ENCODE assay signal across 13 cellular contexts in the genomic region with DNA sequence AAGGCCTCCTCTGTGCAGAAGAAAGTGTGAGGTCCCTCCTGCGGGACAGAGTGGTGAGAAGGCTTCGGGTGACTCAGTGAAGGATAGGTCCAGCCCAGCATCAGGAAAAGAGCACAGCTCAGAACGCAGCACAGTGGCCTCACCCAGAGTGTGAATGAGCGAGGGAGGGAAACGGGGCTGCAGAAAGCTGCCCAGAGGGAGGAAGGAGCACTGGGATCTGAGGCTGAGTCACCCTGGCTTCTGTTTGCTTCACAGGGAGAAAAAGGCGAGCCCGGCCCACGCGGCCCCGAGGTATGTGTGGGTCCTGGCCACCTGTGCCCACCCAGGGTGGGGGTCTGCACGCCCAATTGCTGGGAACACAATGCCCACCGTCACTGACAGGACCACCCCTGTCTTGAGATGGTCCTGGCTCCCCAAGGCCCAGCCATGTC. TPM values are rescaled to one million over a fixed set of nuclear protein-coding genes. Genes with fewer than 3 reads are reported as not detected.
DNase-seq lines count a peak whose midpoint lies in the region; ATAC-seq, FAIRE-seq and TF ChIP-seq lines count a peak whose summit lies in the region.
"Had no signal": no experiment of that assay in that cellular context is flagged by ENCODE, and none has a peak within 500 bp of the region (broad histone marks: within the 10 kb centered on the region; RNA-seq: fewer than 3 reads in every experiment).

No MANE protein-coding gene starts in this region.

- peak overlapping the region in 1 of 2 experiments; percentile 31 for H3K14ac ChIP-seq in mesenchymal stem cell (ENCODE audit: low read length in 2 of 2)

- peaks cover 53% of the 10 kb centered on the region for H3K79me1 ChIP-seq in mesenchymal stem cell (replicated peaks; ENCODE audit: low read length, poor library complexity, severe bottlenecking)

- H3K9ac ChIP-seq in mammary epithelial cell (ENCODE audit: insufficient read depth, low read length) (no peak overlapping the region), mesenchymal stem cell (ENCODE audit: low read length) (peak overlapping the region; percentile 2)
- H3K9ac ChIP-seq: SK-N-SH had no signal

- H3K4me3 ChIP-seq in ACC112 (ENCODE audit: low read depth, low read length) (no peak overlapping the region), mammary epithelial cell (replicated peaks in 1 of 3; ENCODE audit: insufficient read depth in 1 of 3, low read depth in 2 of 3, low read length in 3 of 3) (no peak overlapping the region), mesenchymal stem cell (ENCODE audit: insufficient read depth in 1 of 2, low read depth in 1 of 2, low read length in 2 of 2) (no peak overlapping the region), HAP-1 (no peak overlapping the region)
- H3K4me3 ChIP-seq: cardiac muscle cell had no signal

- H3K27ac ChIP-seq in ACC112 (ENCODE audit: low read depth, low read length) (peak overlapping the region; percentile 85), mammary epithelial cell (ENCODE audit: insufficient read depth, low read depth, low read length) (no peak overlapping the region), mesenchymal stem cell (ENCODE audit: low read length, poor library complexity, severe bottlenecking) (peak overlapping the region; percentile 39)
- H3K27ac ChIP-seq: cardiac muscle cell had no signal

- no peak overlapping the region for H3K27ac Mint-ChIP-seq in activated T-helper 17 cell treated with anti-CD3 and anti-CD28 coated beads, Interleukin-2, amount 50 U/mL, for 72 hours
- H3K27ac Mint-ChIP-seq: IgD-negative memory B cell had no signal

- no peak overlapping the region for H3K4me2 ChIP-seq in mammary epithelial cell (ENCODE audit: insufficient read depth, low read depth, low read length)
- H3K4me2 ChIP-seq in mesenchymal stem cell (ENCODE audit: low read length, poor library complexity, severe bottlenecking) = no peak overlapping the region
- H3K4me2 ChIP-seq: SK-N-SH had no signal

- H3K23ac ChIP-seq in mesenchymal stem cell (ENCODE audit: low read length in 2 of 2) = no peak overlapping the region

- no peak for TF ChIP-seq CTCF in mammary epithelial cell (conservative IDR thresholded peaks at IDR 0.05 in 1 of 2, IDR thresholded peaks at IDR 0.05 in 1 of 2; ENCODE audit: extremely low read depth in 1 of 2, insufficient read depth in 1 of 2, low read depth in 1 of 2, low read length in 2 of 2)

- H2BK120ac ChIP-seq in mesenchymal stem cell (ENCODE audit: low read depth, low read length) = no peak overlapping the region

- no peaks in the 10 kb centered on the region for H3K27me3 Mint-ChIP-seq in activated T-helper 17 cell treated with anti-CD3 and anti-CD28 coated beads, Interleukin-2, amount 50 U/mL, for 72 hours
- H3K27me3 Mint-ChIP-seq: IgD-negative memory B cell had no signal

- no peak overlapping the region for H3K4ac ChIP-seq in mesenchymal stem cell (ENCODE audit: low read depth in 1 of 2, low read length in 2 of 2)

- H3K79me2 ChIP-seq in ACC112 (ENCODE audit: control insufficient read depth, insufficient read depth, low read length, unreplicated experiment) (peaks cover 16% of the 10 kb centered on the region), mammary epithelial cell (ENCODE audit: insufficient read depth, low read length) (no peaks in the 10 kb centered on the region)

- H4K8ac ChIP-seq in mesenchymal stem cell (ENCODE audit: low read length) = peak overlapping the region; percentile 46

- no peak overlapping the region for H2AK5ac ChIP-seq in mesenchymal stem cell (ENCODE audit: low read length, severe bottlenecking)

- H2BK5ac ChIP-seq in mesenchymal stem cell (ENCODE audit: low read depth, low read length, poor library complexity, severe bottlenecking) = no peak overlapping the region

- 92% methylated on average over 7 of the region's 12 CpGs for WGBS in mammary epithelial cell (ENCODE audit: low coverage, missing lambda C conversion rate)
- WGBS in mesenchymal stem cell = 76% methylated on average over 12 of the region's 12 CpGs

- BruUV-seq in mammary epithelial cell (replicated peaks; lab: Mats Ljungman, UMichigan) = no TSS peak

- H3K4me3 Mint-ChIP-seq in activated T-helper 17 cell treated with anti-CD3 and anti-CD28 coated beads, Interleukin-2, amount 50 U/mL, for 72 hours = no peak overlapping the region
- H3K4me3 Mint-ChIP-seq: IgD-negative memory B cell had no signal

- H2AFZ ChIP-seq in ACC112 (ENCODE audit: low read length, unreplicated experiment) (no peak overlapping the region), mammary epithelial cell (ENCODE audit: low read depth, low read length) (no peak overlapping the region), mesenchymal stem cell (ENCODE audit: low read depth, low read length) (no peak overlapping the region)

- no peak for ATAC-seq in GM21576 (IDR thresholded peaks at IDR 0.05; ENCODE audit: unreplicated experiment)
- no peak for ATAC-seq in activated T-helper 17 cell treated with anti-CD3 and anti-CD28 coated beads, Interleukin-2, amount 50 U/mL, for 72 hours (replicated peaks)

- no peaks in the 10 kb centered on the region for H4K20me1 ChIP-seq in mammary epithelial cell (ENCODE audit: insufficient read depth, low read length)

- no peaks in the 10 kb centered on the region for H3K9me3 Mint-ChIP-seq in activated T-helper 17 cell treated with anti-CD3 and anti-CD28 coated beads, Interleukin-2, amount 50 U/mL, for 72 hours

- peaks cover 13% of the 10 kb centered on the region for H3K9me3 ChIP-seq in mammary epithelial cell (replicated peaks; ENCODE audit: insufficient read depth, low read length)
- H3K9me3 ChIP-seq in mesenchymal stem cell (ENCODE audit: control insufficient read depth, low read length) = no peaks in the 10 kb centered on the region
- H3K9me3 ChIP-seq in HAP-1 = no peaks in the 10 kb centered on the region
- H3K9me3 ChIP-seq: SK-N-SH had no signal

- H3K18ac ChIP-seq in mesenchymal stem cell (ENCODE audit: low read depth in 1 of 2, low read length in 2 of 2) = peak overlapping the region in 1 of 2 experiments; percentile 28

- intact Hi-C loops in mammary epithelial cell (cut with micrococcal nuclease) = no loop called here

- no peaks in the 10 kb centered on the region for H3K4me1 Mint-ChIP-seq in activated T-helper 17 cell treated with anti-CD3 and anti-CD28 coated beads, Interleukin-2, amount 50 U/mL, for 72 hours
- H3K4me1 Mint-ChIP-seq: IgD-negative memory B cell had no signal

- dilution Hi-C loops in mammary epithelial cell (cut with HindIII; ENCODE audit: low sequenced_read_pairs) = no loop called here

- H3K36me3 Mint-ChIP-seq in activated T-helper 17 cell treated with anti-CD3 and anti-CD28 coated beads, Interleukin-2, amount 50 U/mL, for 72 hours (ENCODE audit: low read depth) = no peaks in the 10 kb centered on the region
- H3K36me3 Mint-ChIP-seq: IgD-negative memory B cell had no signal

- H2BK15ac ChIP-seq in mesenchymal stem cell (ENCODE audit: low read depth, poor library complexity, severe bottlenecking) = no peak overlapping the region

- no peaks in the 10 kb centered on the region for H3K27me3 ChIP-seq in ACC112 (ENCODE audit: insufficient read depth, low read length)
- no peaks in the 10 kb centered on the region for H3K27me3 ChIP-seq in mammary epithelial cell (ENCODE audit: insufficient read depth, low read length)
- H3K27me3 ChIP-seq in mesenchymal stem cell (ENCODE audit: control insufficient read depth in 1 of 2, insufficient read depth in 1 of 2, low read length in 2 of 2) = no peaks in the 10 kb centered on the region
- no peaks in the 10 kb centered on the region for H3K27me3 ChIP-seq in HAP-1 (ENCODE audit: low read depth)
- H3K27me3 ChIP-seq: cardiac muscle cell had no signal

- TF ChIP-seq POLR2A in H54 (IDR thresholded peaks at IDR 0.05; ENCODE audit: low read depth, low read length) = no peak

- CTCF ChIA-PET in mammary epithelial cell (lab: Charles Lee; ENCODE audit: low non-redundant PET) = no interaction called here

- H3K4me1 ChIP-seq in ACC112 (ENCODE audit: control insufficient read depth, insufficient read depth, low read length, unreplicated experiment) = peaks cover 22% of the 10 kb centered on the region
- peaks cover 2% of the 10 kb centered on the region for H3K4me1 ChIP-seq in mammary epithelial cell (ENCODE audit: insufficient read depth, low read length)
- peaks cover 14% of the 10 kb centered on the region for H3K4me1 ChIP-seq in mesenchymal stem cell (ENCODE audit: control insufficient read depth, insufficient read depth, low read depth, low read length)
- H3K4me1 ChIP-seq in HAP-1 = no peaks in the 10 kb centered on the region

- DNase-seq in H54 (ENCODE audit: insufficient read length, low spot score) (peak; percentile 93), mammary epithelial cell (peak; percentile 46), mesenchymal stem cell (peak; percentile 33), NCI-H1694 (lab: John Stamatoyannopoulos, UW) (no peak), HAP-1 (ENCODE audit: low spot score in 2 of 2) (no peak)
- DNase-seq: activated CD4-positive, alpha-beta T cell treated with anti-CD3 and anti-CD28 coated beads, Interleukin-2, amount 50 U/mL, for 48 hours; NCI-H446 had no signal

- in situ Hi-C loops in mammary epithelial cell (cut with MboI; ENCODE audit: low sequenced_read_pairs in 2 of 2) (loop anchor here in 1 of 2 donors (25.0 kb wide), 1 partner anchor 160 kb away; no protein-coding TSS in a partner anchor), HAP-1 (cut with MboI; ENCODE audit: low sequenced_read_pairs) (no loop called here)

- H3K36me3 ChIP-seq in ACC112 (ENCODE audit: insufficient read depth, low read length) (peaks cover 58% of the 10 kb centered on the region), mammary epithelial cell (ENCODE audit: insufficient read depth, low read length) (no peaks in the 10 kb centered on the region), mesenchymal stem cell (ENCODE audit: control insufficient read depth in 1 of 2, insufficient read depth in 2 of 2, low read depth in 1 of 2, low read length in 2 of 2) (peaks cover 97 to 100% of the 10 kb centered on the region in 2 experiments), HAP-1 (replicated peaks) (peaks cover 2% of the 10 kb centered on the region; the same call in 1 of the 2 replicates)
- H3K36me3 ChIP-seq: cardiac muscle cell had no signal

- no peak overlapping the region for H4K91ac ChIP-seq in mesenchymal stem cell (ENCODE audit: low read length)

- FAIRE-seq in H54 (lab: Jason Lieb, UNC) = peak; percentile 36

- no peak overlapping the region for H2BK12ac ChIP-seq in mesenchymal stem cell (ENCODE audit: low read length in 2 of 2)

RNA-seq across cellular contexts. Expression of a gene that starts 24.3 kb away (rescaled TPM):
- 10 to 100 TPM in 1 of 2 donors, under 1 TPM in 1; 0.87 to 47.0 TPM for total RNA-seq in mammary epithelial cell
- 0.74 TPM for polyA plus RNA-seq in mammary epithelial cell
- polyA minus RNA-seq in mammary epithelial cell = not detected
- polyA plus RNA-seq in mesenchymal stem cell (2013, experiment 1 of 2) = 1,409 TPM
- 1,389 TPM for polyA plus RNA-seq in mesenchymal stem cell (2013, experiment 2 of 2)
- total RNA-seq in activated T-helper 17 cell treated with anti-CD3 and anti-CD28 coated beads, Interleukin-2, amount 50 U/mL, for 72 hours = 10 to 100 TPM in 1 of 2 donors, 1 to 10 TPM in 1; 3.3 to 10.1 TPM

RNA-seq across cellular contexts. Expression of a gene that starts 33.1 kb away (rescaled TPM):
- total RNA-seq in mammary epithelial cell = under 1 TPM in 1 of 2 donors, not detected in 1; 0.50 TPM
- not detected for polyA plus RNA-seq in mammary epithelial cell
- not detected for polyA minus RNA-seq in mammary epithelial cell
- polyA plus RNA-seq in mesenchymal stem cell (2013, experiment 1 of 2) = 1.5 TPM
- polyA plus RNA-seq in mesenchymal stem cell (2013, experiment 2 of 2) = 1.8 TPM
- under 1 TPM in 1 of 2 donors, not detected in 1; 0.24 TPM for total RNA-seq in activated T-helper 17 cell treated with anti-CD3 and anti-CD28 coated beads, Interleukin-2, amount 50 U/mL, for 72 hours
- polyA plus RNA-seq: IgD-negative memory B cell had no signal

Comparison
In these comparisons a context has a peak if more than half of its experiments do, and no peak if none do; other contexts are left out.
1. DNase-seq: peak in H54 (single experiment), mammary epithelial cell (single experiment) and mesenchymal stem cell (single experiment); none in NCI-H1694 (single experiment) and HAP-1 (0 of 2).